ENCODE assay signal across 14 cellular contexts in the genomic region with DNA sequence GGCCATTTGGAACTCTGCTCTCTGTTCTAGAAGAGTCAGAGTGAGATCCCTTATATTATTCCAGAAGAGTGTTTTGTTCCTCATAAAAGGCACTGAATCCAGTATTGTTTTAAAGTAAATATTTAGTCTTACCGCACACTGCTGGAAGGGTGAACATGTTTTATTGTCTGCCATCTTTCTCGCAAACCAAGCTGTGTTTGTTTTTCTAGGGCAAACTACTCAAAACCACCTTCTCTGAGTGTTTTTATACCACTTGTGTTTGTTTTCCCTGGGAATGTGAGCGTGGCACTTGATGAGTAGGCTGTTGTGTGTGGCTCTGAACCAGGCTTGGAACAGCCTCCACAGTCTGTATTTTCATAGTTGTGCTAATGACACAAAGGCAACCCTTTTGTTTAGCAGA.
A peak's percentile ranks its signal among the peaks of the same experiment; 100 is the strongest.
DNase-seq lines count a peak whose midpoint lies in the region; FAIRE-seq and TF ChIP-seq lines count a peak whose summit lies in the region.
"Had no signal": no experiment of that assay in that cellular context is flagged by ENCODE, and none has a peak within 500 bp of the region (broad histone marks: within the 10 kb centered on the region; RNA-seq: fewer than 3 reads in every experiment).

No MANE protein-coding gene starts in this region.

- H3K9ac ChIP-seq in MM.1S (ENCODE audit: low read length), result no peak overlapping the region

- no peaks in the 10 kb centered on the region for H4K20me1 ChIP-seq in MM.1S (ENCODE audit: insufficient read depth, low read length)

- H3K9me3 Mint-ChIP-seq in chondrocyte (ENCODE audit: low read depth), result no peaks in the 10 kb centered on the region
- H3K9me3 Mint-ChIP-seq: activated CD4-positive, alpha-beta T cell treated with anti-CD3 and anti-CD28 coated beads, Interleukin-2, amount 10 ng/mL, durations not matched to agents 24 days and 14 days had no signal

- peaks cover 68% of the 10 kb centered on the region for H3K36me3 Mint-ChIP-seq in chondrocyte (ENCODE audit: low read depth)

- no peak overlapping the region for H3K4me3 ChIP-seq in MM.1S (ENCODE audit: low read length)
- H3K4me3 ChIP-seq: lung, Peyer's patch, spleen had no signal

- TF ChIP-seq CTCF in chondrocyte (IDR thresholded peaks at IDR 0.05) (no peak), MM.1S (IDR thresholded peaks at IDR 0.05; ENCODE audit: low read length) (no peak)

- no peak overlapping the region for H3K4me2 ChIP-seq in MM.1S (ENCODE audit: low read depth, low read length)

- no peaks in the 10 kb centered on the region for H3K9me2 ChIP-seq in MM.1S (replicated peaks; ENCODE audit: insufficient read depth, low read length)

- H3K79me2 ChIP-seq in MM.1S (ENCODE audit: low read length), result no peaks in the 10 kb centered on the region

- H3K27ac ChIP-seq in MM.1S (ENCODE audit: low read length), result no peak overlapping the region
- H3K27ac ChIP-seq: Peyer's patch, spleen had no signal

- H3K27ac Mint-ChIP-seq in chondrocyte (ENCODE audit: unreplicated experiment), result peak overlapping the region; percentile 67
- H3K27ac Mint-ChIP-seq: activated CD4-positive, alpha-beta T cell treated with anti-CD3 and anti-CD28 coated beads, Interleukin-2, amount 10 ng/mL, durations not matched to agents 24 days and 14 days had no signal

- H3K36me3 ChIP-seq in MM.1S (replicated peaks; ENCODE audit: insufficient read depth, low read length), result no peaks in the 10 kb centered on the region
- H3K36me3 ChIP-seq: Peyer's patch had no signal

- no peak for FAIRE-seq in frontal cortex (lab: Jason Lieb, UNC)

- DNase-seq in M059J (ENCODE audit: low read depth) (peak; percentile 70), NCI-H2196 (lab: John Stamatoyannopoulos, UW; ENCODE audit: unreplicated experiment) (peak; percentile 66), chondrocyte (ENCODE audit: low spot score) (no peak), smooth muscle cell of the brain vasculature (ENCODE audit: low read depth, low spot score) (peak; percentile 47), frontal cortex (ENCODE audit: low spot score in 2 of 2) (no peak), germinal center (ENCODE audit: low spot score) (no peak), LoVo (ENCODE audit: low spot score) (no peak), MM.1S (no peak)
- DNase-seq: activated CD4-positive, alpha-beta T cell treated with anti-CD3 and anti-CD28 coated beads, Interleukin-2, amount 10 ng/mL, durations not matched to agents 24 days and 14 days; HCEC 1CT; Peyer's patch; spleen had no signal

- peaks cover 32% of the 10 kb centered on the region for H3K4me1 Mint-ChIP-seq in chondrocyte (ENCODE audit: low read depth)
- H3K4me1 Mint-ChIP-seq: activated CD4-positive, alpha-beta T cell treated with anti-CD3 and anti-CD28 coated beads, Interleukin-2, amount 10 ng/mL, durations not matched to agents 24 days and 14 days had no signal

- no peaks in the 10 kb centered on the region for H3K27me3 Mint-ChIP-seq in chondrocyte (ENCODE audit: low read depth)

- H3K4me3 Mint-ChIP-seq in chondrocyte (ENCODE audit: unreplicated experiment), result no peak overlapping the region
- H3K4me3 Mint-ChIP-seq: activated CD4-positive, alpha-beta T cell treated with anti-CD3 and anti-CD28 coated beads, Interleukin-2, amount 10 ng/mL, durations not matched to agents 24 days and 14 days; brain had no signal

- no peaks in the 10 kb centered on the region for H3K27me3 ChIP-seq in MM.1S (replicated peaks; ENCODE audit: insufficient read depth, low read length)
- H3K27me3 ChIP-seq: Peyer's patch, spleen had no signal

- no peak overlapping the region for H2AFZ ChIP-seq in MM.1S (ENCODE audit: low read length)

- no peaks in the 10 kb centered on the region for H3K4me1 ChIP-seq in MM.1S (ENCODE audit: low read length)
- H3K4me1 ChIP-seq: Peyer's patch, spleen had no signal

- H3K9me3 ChIP-seq in MM.1S (replicated peaks; ENCODE audit: insufficient read depth, low read length), result no peaks in the 10 kb centered on the region
- H3K9me3 ChIP-seq: Peyer's patch, spleen had no signal

- H3F3A ChIP-seq in MM.1S (ENCODE audit: insufficient read depth, low read length), result no peaks in the 10 kb centered on the region

Comparison
In these comparisons a context has a peak if more than half of its experiments do, and no peak if none do; other contexts are left out.
1. DNase-seq: peak in M059J (single experiment), NCI-H2196 (single experiment) and smooth muscle cell of the brain vasculature (single experiment); none in chondrocyte (single experiment), frontal cortex (0 of 2), germinal center (single experiment), LoVo (single experiment) and MM.1S (single experiment).